ENCODE assay signal across 8 cellular contexts in the genomic region with DNA sequence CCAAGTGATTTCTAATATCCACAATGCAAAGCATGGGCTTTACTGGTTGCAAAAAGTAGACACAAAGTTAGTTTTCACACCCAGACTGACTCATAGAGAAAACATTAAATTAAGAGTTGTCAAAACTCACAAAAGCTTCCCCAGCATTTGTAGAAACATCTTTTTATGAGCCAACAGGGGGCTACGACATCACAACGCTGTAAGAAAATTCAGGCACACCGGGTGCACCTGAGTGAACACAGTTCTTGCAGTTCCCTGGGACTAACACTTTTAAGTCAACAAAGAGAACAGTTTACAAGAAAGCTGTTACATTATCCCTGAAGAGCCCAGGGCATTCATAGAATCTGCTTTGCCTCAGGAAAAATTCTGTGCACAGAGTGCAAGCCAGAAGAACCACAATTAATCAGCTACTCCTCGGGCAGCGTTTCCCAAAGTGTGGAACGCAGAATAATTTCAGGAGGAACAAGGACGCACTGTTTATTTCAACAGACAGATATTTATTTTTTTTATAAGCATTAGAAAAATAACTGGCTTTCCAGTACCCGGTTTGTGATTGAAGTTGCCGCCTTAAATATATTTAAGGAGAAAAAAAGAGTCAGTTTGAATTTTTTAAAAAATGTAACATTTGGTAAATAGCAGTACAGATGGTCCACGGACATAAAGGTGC. TPM values are rescaled to one million over a fixed set of nuclear protein-coding genes. Genes with fewer than 3 reads are reported as not detected.
DNase-seq lines count a peak whose midpoint lies in the region; ATAC-seq, FAIRE-seq and TF ChIP-seq lines count a peak whose summit lies in the region.

No MANE protein-coding gene starts in this region.

- dilution Hi-C loops in endothelial cell of umbilical vein (cut with MboI; ENCODE audit: extremely low pct_ligation_motif_present, low sequenced_read_pairs), result no loop called here

- no peaks in the 10 kb centered on the region for H3K9me1 ChIP-seq in endothelial cell of umbilical vein (replicated peaks; ENCODE audit: control insufficient read depth, extremely low read depth, insufficient read depth, low read length)

- H2AFZ ChIP-seq in endothelial cell of umbilical vein (ENCODE audit: low read depth, low read length), result no peak overlapping the region

- CTCF ChIA-PET in endothelial cell of umbilical vein (lab: Charles Lee), result interaction anchor here (0.7 to 4.2 kb wide), 13 partner anchors 9 to 260 kb away, joined by 3 to 24 read pairs (median 5); no protein-coding TSS in a partner anchor

- H3K27me3 Mint-ChIP-seq in neural crest cell (ENCODE audit: low read depth), result no peaks in the 10 kb centered on the region

- H3K4me1 Mint-ChIP-seq in neural crest cell, result peaks cover 42% of the 10 kb centered on the region

- POLR2A ChIA-PET in endothelial cell of umbilical vein (lab: Charles Lee), result interaction anchor here (0.5 kb wide), 1 partner anchor 19 kb away, joined by 4 read pairs; no protein-coding TSS in a partner anchor

- peak overlapping the region; percentile 92 for H3K9ac ChIP-seq in endothelial cell of umbilical vein (replicated peaks; ENCODE audit: extremely low read depth, insufficient read depth, low read length)

- H3K27me3 ChIP-seq in endothelial cell of umbilical vein (ENCODE audit: control insufficient read depth in 2 of 2, insufficient read depth in 2 of 2, low read length in 2 of 2), result peaks cover 0 to 2% of the 10 kb centered on the region in 2 experiments

- no peak for ATAC-seq in GM18517 (IDR thresholded peaks at IDR 0.05; ENCODE audit: unreplicated experiment)

- H3K4me3 Mint-ChIP-seq in neural crest cell, result peak overlapping the region; percentile 92

- intact Hi-C loops in endothelial cell of umbilical vein (cut with micrococcal nuclease), result loop anchor here (1.0 to 10.0 kb wide), 5 partner anchors 28 to 600 kb away; partner anchors contain the start of genes TP53RK, UBE2C and ZNF335
- intact Hi-C loops in posterior vena cava (cut with DNase I), result no loop called here

- peaks cover 15% of the 10 kb centered on the region for H4K20me1 ChIP-seq in endothelial cell of umbilical vein (replicated peaks; ENCODE audit: control insufficient read depth, extremely low read depth, insufficient read depth, low read length)

- TF ChIP-seq POLR2A in endothelial cell of umbilical vein (IDR thresholded peaks at IDR 0.05; ENCODE audit: low read depth, low read length), result no peak

- no peaks in the 10 kb centered on the region for H3K36me3 ChIP-seq in endothelial cell of umbilical vein (ENCODE audit: control insufficient read depth in 2 of 2, extremely low read depth in 1 of 2, insufficient read depth in 2 of 2, low read length in 2 of 2)

- FAIRE-seq in RCC 7860 (lab: Jason Lieb, UNC) (no peak), endothelial cell of umbilical vein (lab: Jason Lieb, UNC) (peak; percentile 80)

- no peak overlapping the region for H3K27ac Mint-ChIP-seq in neural crest cell (ENCODE audit: unreplicated experiment)

- TSS peak; percentile 32 for BruUV-seq in endothelial cell of umbilical vein (replicated peaks; lab: Mats Ljungman, UMichigan)

- H3K36me3 Mint-ChIP-seq in neural crest cell (ENCODE audit: low read depth), result no peaks in the 10 kb centered on the region

- no peaks in the 10 kb centered on the region for H3K9me3 ChIP-seq in endothelial cell of umbilical vein (replicated peaks; ENCODE audit: control insufficient read depth, insufficient read depth, low read length)

- H3K27ac ChIP-seq in endothelial cell of umbilical vein (ENCODE audit: insufficient read depth, low read depth, low read length), result peak overlapping the region; percentile 83

- peak; percentile 39 for DNase-seq in activated CD4-positive, alpha-beta T cell treated with anti-CD3 and anti-CD28 coated beads for 48 hours
- no peak for DNase-seq in activated CD4-positive, alpha-beta T cell treated with anti-CD3 and anti-CD28 coated beads, Interleukin-2, amount 50 U/mL, for 1 hour
- peak; percentile 25 for DNase-seq in RCC 7860 (ENCODE audit: low spot score)
- peak; percentile 28 for DNase-seq in endothelial cell of umbilical vein (ENCODE audit: low read depth, low spot score)
- no peak for DNase-seq in neural crest cell (ENCODE audit: low read depth, low spot score)
- no peak for DNase-seq in NOMO-1 treated with DMSO at 0.1 percent for 48 hours (lab: John Stamatoyannopoulos, UW; ENCODE audit: unreplicated experiment)
- no peak for DNase-seq in posterior vena cava (ENCODE audit: low spot score)

- peak overlapping the region; percentile 70 to 80 (median 77) for H3K4me3 ChIP-seq in endothelial cell of umbilical vein (replicated peaks in 1 of 3; ENCODE audit: insufficient read depth in 1 of 3, low read depth in 1 of 3, low read length in 3 of 3)

- H3K79me2 ChIP-seq in endothelial cell of umbilical vein (ENCODE audit: control insufficient read depth, insufficient read depth, low read length), result peaks cover 58% of the 10 kb centered on the region

- no peaks in the 10 kb centered on the region for H3K9me3 Mint-ChIP-seq in neural crest cell

- TF ChIP-seq CTCF in endothelial cell of umbilical vein (IDR thresholded peaks at IDR 0.05; ENCODE audit: extremely low read depth in 1 of 2, insufficient read depth in 1 of 2, low read depth in 1 of 2, low read length in 2 of 2) (no peak), neural crest cell (conservative IDR thresholded peaks at IDR 0.05) (no peak)

- peak overlapping the region; percentile 81 for H3K4me2 ChIP-seq in endothelial cell of umbilical vein (ENCODE audit: insufficient read depth, low read length)

- H3K4me1 ChIP-seq in endothelial cell of umbilical vein (ENCODE audit: control insufficient read depth, extremely low read depth, insufficient read depth, low read length), result peaks cover 26% of the 10 kb centered on the region

TF ChIP-seq in endothelial cell of umbilical vein, 7 proteins besides CTCF, POLR2A, EP300 and RAD21:
- TF ChIP-seq FOS (IDR thresholded peaks at IDR 0.05; ENCODE audit: borderline replicate concordance, insufficient read depth, low read length) (no peak), MYC (IDR thresholded peaks at IDR 0.05; ENCODE audit: low read depth, low read length) (no peak), POLR2AphosphoS5 (IDR thresholded peaks at IDR 0.05; ENCODE audit: insufficient read depth, low read depth, low read length) (no peak), GATA2 (IDR thresholded peaks at IDR 0.05; ENCODE audit: insufficient read depth, insufficient read length, low read depth, low read length) (no peak), EZH2 (IDR thresholded peaks at IDR 0.05; ENCODE audit: borderline replicate concordance, low read depth, low read length, severe bottlenecking) (no peak), JUN (IDR thresholded peaks at IDR 0.05; ENCODE audit: borderline replicate concordance, insufficient read depth, insufficient read length, low read depth) (no peak)
- TF ChIP-seq, protein P1, sequence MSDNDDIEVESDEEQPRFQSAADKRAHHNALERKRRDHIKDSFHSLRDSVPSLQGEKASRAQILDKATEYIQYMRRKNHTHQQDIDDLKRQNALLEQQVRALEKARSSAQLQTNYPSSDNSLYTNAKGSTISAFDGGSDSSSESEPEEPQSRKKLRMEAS (IDR thresholded peaks at IDR 0.05; ENCODE audit: insufficient read depth, insufficient read length), result no peak
TF ChIP-seq in endothelial cell of umbilical vein: peak in this region for 0.

RNA-seq across cellular contexts. Expression of gene NCOA5, which starts 1.2 kb away (rescaled TPM):
- total RNA-seq in endothelial cell of umbilical vein (34.2 and 39.5 TPM in 2 replicates), neural crest cell (65.6 and 69.5 TPM in 2 replicates), posterior vena cava (10 to 100 TPM; 18.7 to 20.4 TPM)
- 30.3 and 32.0 TPM in 2 replicates for polyA plus RNA-seq in endothelial cell of umbilical vein
- 25.3 and 27.6 TPM in 2 replicates for polyA plus RNA-seq in endothelial cell of umbilical vein (2011; cell fraction: cytosol; rRNA removed)
- polyA plus RNA-seq in endothelial cell of umbilical vein (2011; cell fraction: nucleus; rRNA removed), result 51.1 and 53.2 TPM in 2 replicates
- polyA plus RNA-seq in endothelial cell of umbilical vein (2012), result 22.0 and 24.7 TPM in 2 replicates
- 32.2 and 35.6 TPM in 2 replicates for polyA minus RNA-seq in endothelial cell of umbilical vein
- polyA minus RNA-seq in endothelial cell of umbilical vein (2011; cell fraction: cytosol; rRNA and poly(A)+ RNA removed), result 23.7 TPM
- polyA minus RNA-seq in endothelial cell of umbilical vein (2011; cell fraction: nucleus; rRNA and poly(A)+ RNA removed), result 20.1 and 20.6 TPM in 2 replicates

RNA-seq across cellular contexts. Expression of gene CD40, which starts 29.6 kb away (rescaled TPM):
- total RNA-seq in endothelial cell of umbilical vein (33.1 and 36.6 TPM in 2 replicates), neural crest cell (4.2 and 4.8 TPM in 2 replicates), posterior vena cava (10 to 100 TPM in 1 of 2 donors, 1 to 10 TPM in 1; 9.6 to 11.3 TPM)
- 38.3 and 43.9 TPM in 2 replicates for polyA plus RNA-seq in endothelial cell of umbilical vein
- 34.1 and 37.7 TPM in 2 replicates for polyA plus RNA-seq in endothelial cell of umbilical vein (2011; cell fraction: cytosol; rRNA removed)
- polyA plus RNA-seq in endothelial cell of umbilical vein (2011; cell fraction: nucleus; rRNA removed), result 38.1 and 44.2 TPM in 2 replicates
- 18.3 and 22.6 TPM in 2 replicates for polyA plus RNA-seq in endothelial cell of umbilical vein (2012)
- 22.8 and 25.0 TPM in 2 replicates for polyA minus RNA-seq in endothelial cell of umbilical vein
- polyA minus RNA-seq in endothelial cell of umbilical vein (2011; cell fraction: cytosol; rRNA and poly(A)+ RNA removed), result not detected
- 9.6 and 9.7 TPM in 2 replicates for polyA minus RNA-seq in endothelial cell of umbilical vein (2011; cell fraction: nucleus; rRNA and poly(A)+ RNA removed)

RNA-seq across cellular contexts. Expression of gene SLC12A5, which starts 59.5 kb away (rescaled TPM):
- 1.6 and 1.8 TPM in 2 replicates for total RNA-seq in endothelial cell of umbilical vein
- 1.8 and 2.3 TPM in 2 replicates for polyA plus RNA-seq in endothelial cell of umbilical vein
- 1.8 and 1.9 TPM in 2 replicates for polyA plus RNA-seq in endothelial cell of umbilical vein (2011; cell fraction: cytosol; rRNA removed)
- 0.51 and 0.92 TPM in 2 replicates for polyA plus RNA-seq in endothelial cell of umbilical vein (2011; cell fraction: nucleus; rRNA removed)
- 4.4 and 7.1 TPM in 2 replicates for polyA plus RNA-seq in endothelial cell of umbilical vein (2012)
- 1.3 and 1.5 TPM in 2 replicates for polyA minus RNA-seq in endothelial cell of umbilical vein
- polyA minus RNA-seq in endothelial cell of umbilical vein (2011; cell fraction: cytosol; rRNA and poly(A)+ RNA removed), result not detected
- polyA minus RNA-seq in endothelial cell of umbilical vein (2011; cell fraction: nucleus; rRNA and poly(A)+ RNA removed), result 0.24 and 0.43 TPM in 2 replicates
- 9.6 and 10.0 TPM in 2 replicates for total RNA-seq in neural crest cell
- total RNA-seq in posterior vena cava, result under 1 TPM in 1 of 2 donors, not detected in 1; 0.48 TPM

Comparison
In these comparisons a context has a peak if more than half of its experiments do, and no peak if none do; other contexts are left out.
1. DNase-seq: peak in activated CD4-positive, alpha-beta T cell treated with anti-CD3 and anti-CD28 coated beads for 48 hours (single experiment), RCC 7860 (single experiment) and endothelial cell of umbilical vein (single experiment); none in activated CD4-positive, alpha-beta T cell treated with anti-CD3 and anti-CD28 coated beads, Interleukin-2, amount 50 U/mL, for 1 hour (single experiment), neural crest cell (single experiment), NOMO-1 treated with DMSO at 0.1 percent for 48 hours (single experiment) and posterior vena cava (single experiment).